19 cellular contexts compared by ENCODE assay signal in genomic region chr11:126607776-126608625, GRCh38.
DNase-seq lines count a peak whose midpoint lies in the region; ATAC-seq and FAIRE-seq lines count a peak whose summit lies in the region.
"Had no signal": no experiment of that assay in that cellular context is flagged by ENCODE, and none has a peak within 500 bp of the region (broad histone marks: within the 10 kb centered on the region; RNA-seq: fewer than 3 reads in every experiment).

No MANE protein-coding gene starts in this region.

- no peaks in the 10 kb centered on the region for H3K36me3 Mint-ChIP-seq in immature natural killer cell
- H3K36me3 Mint-ChIP-seq: T-cell had no signal

- no peak overlapping the region for H3K4me3 Mint-ChIP-seq in immature natural killer cell
- H3K4me3 Mint-ChIP-seq: activated naive CD4-positive, alpha-beta T cell treated with anti-CD3 and anti-CD28 coated beads for 36 hours; T-cell had no signal

- no peak for ATAC-seq in GM21528 (IDR thresholded peaks at IDR 0.05; ENCODE audit: low FRiP score, unreplicated experiment)

- H3K36me3 ChIP-seq in H7 (replicated peaks; ENCODE audit: control insufficient read depth, insufficient read depth, low read length): no peaks in the 10 kb centered on the region
- H3K36me3 ChIP-seq: ascending aorta, thoracic aorta had no signal

- H3K27me3 Mint-ChIP-seq in immature natural killer cell (ENCODE audit: low read depth in 3 of 3): peaks cover 4 to 13% (median 6%) of the 10 kb centered on the region in 3 donors

- DNase-seq in H7 (peak; percentile 63), NCI-H1417 (lab: John Stamatoyannopoulos, UW) (peak in 2 of 3 experiments; percentile 89 to 92), NCI-H748 treated with DMSO at 0.1 percent for 48 hours (lab: John Stamatoyannopoulos, UW) (peak; percentile 30), iPS-NIHi7 (ENCODE audit: extremely low spot score) (peak; percentile 36), frontal cortex (ENCODE audit: low spot score in 2 of 2) (no peak), OCI-M1 (lab: John Stamatoyannopoulos, UW) (no peak), immature natural killer cell (no peak)
- DNase-seq: activated CD4-positive, alpha-beta T cell treated with anti-CD3 and anti-CD28 coated beads, Interleukin-2, amount 50 U/mL, for 4 hours; activated T-cell treated with anti-CD3 and anti-CD28 coated beads for 4 hours; AML-193; cerebellar nuclear complex; NCI-H2107; T-cell had no signal

- H3K27ac Mint-ChIP-seq in immature natural killer cell: no peak overlapping the region
- H3K27ac Mint-ChIP-seq: activated naive CD4-positive, alpha-beta T cell treated with anti-CD3 and anti-CD28 coated beads for 36 hours; T-cell had no signal

- FAIRE-seq in frontal cortex (lab: Jason Lieb, UNC): no peak

- H3K9me3 Mint-ChIP-seq in immature natural killer cell: no peaks in the 10 kb centered on the region
- H3K9me3 Mint-ChIP-seq: activated naive CD4-positive, alpha-beta T cell treated with anti-CD3 and anti-CD28 coated beads for 36 hours; T-cell had no signal

- no peaks in the 10 kb centered on the region; the same call in 1 of the 2 replicates for H3K27me3 ChIP-seq in H7 (ENCODE audit: control insufficient read depth, insufficient read depth, low read length)
- H3K27me3 ChIP-seq: ascending aorta had no signal

- no peaks in the 10 kb centered on the region for H3K4me1 Mint-ChIP-seq in immature natural killer cell
- H3K4me1 Mint-ChIP-seq: T-cell had no signal

- no peak overlapping the region for H3K4me3 ChIP-seq in H7 (ENCODE audit: insufficient read depth, low read depth, low read length)
- H3K4me3 ChIP-seq: ascending aorta, hepatocyte, psoas muscle, thoracic aorta had no signal

Comparison
In these comparisons a context has a peak if more than half of its experiments do, and no peak if none do; other contexts are left out.
1. DNase-seq: peak in H7 (single experiment), NCI-H1417 (2 of 3), NCI-H748 treated with DMSO at 0.1 percent for 48 hours (single experiment) and iPS-NIHi7 (single experiment); none in frontal cortex (0 of 2), OCI-M1 (single experiment) and immature natural killer cell (0 of 3).